ENCODE assay signal across 23 cellular contexts in genomic region chr22:47035443-47035881, GRCh38.
DNase-seq lines count a peak whose midpoint lies in the region; ATAC-seq and TF ChIP-seq lines count a peak whose summit lies in the region.
"Had no signal": no experiment of that assay in that cellular context is flagged by ENCODE, and none has a peak within 500 bp of the region (broad histone marks: within the 10 kb centered on the region; RNA-seq: fewer than 3 reads in every experiment).

No MANE protein-coding gene starts in this region.

- H2BK120ac ChIP-seq in neuronal stem cell (ENCODE audit: low read depth, low read length): no peak overlapping the region

- H3K4me3 ChIP-seq in GM23248: no peak overlapping the region
- no peak overlapping the region for H3K4me3 ChIP-seq in neuronal stem cell (ENCODE audit: low read length in 2 of 2)
- H3K4me3 ChIP-seq in PC-3 (ENCODE audit: low read length): no peak overlapping the region
- no peak overlapping the region for H3K4me3 ChIP-seq in SJCRH30
- H3K4me3 ChIP-seq: coronary artery, esophagus muscularis mucosa, K562, MG63 had no signal

- no peak overlapping the region for H3K23ac ChIP-seq in neuronal stem cell (ENCODE audit: low read depth, low read length, poor library complexity)

- CTCF ChIA-PET in PC-3 (lab: Charles Lee): no interaction called here

- no peak overlapping the region for H3K14ac ChIP-seq in neuronal stem cell (ENCODE audit: low read length)

- DNase-seq in AG08395 (ENCODE audit: low spot score) (peak; percentile 51), GM23248 (peak; percentile 24), chondrocyte (ENCODE audit: low spot score) (peak; percentile 81), neuronal stem cell (ENCODE audit: low spot score) (no peak), NCI-H2081 (lab: John Stamatoyannopoulos, UW) (no peak), PC-3 (no peak), SJCRH30 (no peak)
- no peak for DNase-seq in NK-92 treated with Interleukin-12 subunit alpha and Interleukin-12 subunit beta, amount 100 ng/mL, for 24 hours (lab: John Stamatoyannopoulos, UW)
- DNase-seq: activated CD4-positive, alpha-beta T cell treated with anti-CD3 and anti-CD28 coated beads for 4 hours; activated naive CD4-positive, alpha-beta T cell; activated T-cell treated with anti-CD3 and anti-CD28 coated beads, Interleukin-2, amount 50 U/mL, for 48 hours; effector memory CD8-positive, alpha-beta T cell; MG63; NCI-H1436 treated with DMSO at 0.1 percent for 48 hours; NCI-H526; occipital lobe; retina; stimulated activated CD4-positive, alpha-beta T cell treated with anti-CD3 and anti-CD28 coated beads, Interleukin-12 subunit alpha, Interleukin-12 subunit beta, amount 100 ng/mL, for 4 hours; stimulated activated naive CD8-positive, alpha-beta T cell treated with anti-CD3 and anti-CD28 coated beads, Interleukin-15, Interleukin-2, amounts not matched to agents 100 U/mL and 50 U/mL, for 24 hours had no signal

- peak overlapping the region; percentile 15 for H3K18ac ChIP-seq in neuronal stem cell (ENCODE audit: low read length)

- in situ Hi-C loops in GM23248 (cut with MboI): no loop called here

- H3K27ac ChIP-seq in GM23248 (no peak overlapping the region), neuronal stem cell (replicated peaks; ENCODE audit: low read length) (no peak overlapping the region), PC-3 (ENCODE audit: low read length) (no peak overlapping the region), SJCRH30 (no peak overlapping the region)
- H3K27ac ChIP-seq: C4-2B, coronary artery, esophagus muscularis mucosa had no signal

- no peaks in the 10 kb centered on the region for H3K9me3 Mint-ChIP-seq in chondrocyte (ENCODE audit: low read depth)
- H3K9me3 Mint-ChIP-seq: effector memory CD8-positive, alpha-beta T cell had no signal

- peaks cover 2% of the 10 kb centered on the region for H3K79me1 ChIP-seq in neuronal stem cell (ENCODE audit: low read depth, low read length)

- H3K36me3 ChIP-seq in GM23248 (ENCODE audit: low read depth): no peaks in the 10 kb centered on the region
- H3K36me3 ChIP-seq in neuronal stem cell (replicated peaks in 1 of 2; ENCODE audit: control insufficient read depth in 2 of 2, insufficient read depth in 2 of 2, low read length in 2 of 2): no peaks in the 10 kb centered on the region
- H3K36me3 ChIP-seq in PC-3 (ENCODE audit: low read depth, low read length): no peaks in the 10 kb centered on the region
- no peaks in the 10 kb centered on the region for H3K36me3 ChIP-seq in SJCRH30
- H3K36me3 ChIP-seq: MG63 had no signal

- H3K4me2 ChIP-seq in GM23248 (ENCODE audit: unreplicated experiment) (no peak overlapping the region), neuronal stem cell (ENCODE audit: insufficient read depth, low read length, poor library complexity, severe bottlenecking) (no peak overlapping the region), PC-3 (ENCODE audit: low read length) (no peak overlapping the region)

- no peak overlapping the region for H2BK15ac ChIP-seq in neuronal stem cell (ENCODE audit: low read length)

- H4K8ac ChIP-seq in neuronal stem cell (ENCODE audit: low read depth, low read length): no peak overlapping the region

- peak overlapping the region; percentile 30 for H2BK5ac ChIP-seq in neuronal stem cell (ENCODE audit: low read length)

- H3F3A ChIP-seq in GM23248 (ENCODE audit: insufficient read depth) (0 out of 2 replicates have a peak, but pooled peaks cover 3% of the 10 kb centered on the region), PC-3 (ENCODE audit: low read length, unreplicated experiment) (no peaks in the 10 kb centered on the region)

- no peak overlapping the region for H3K9ac ChIP-seq in GM23248
- no peak overlapping the region for H3K9ac ChIP-seq in neuronal stem cell (ENCODE audit: low read depth, low read length, poor library complexity)
- H3K9ac ChIP-seq in PC-3 (ENCODE audit: low read length): no peak overlapping the region

- intact Hi-C loops in PC-3 (cut with micrococcal nuclease): no loop called here

- TF ChIP-seq CTCF in chondrocyte (IDR thresholded peaks at IDR 0.05) (no peak), PC-3 (conservative IDR thresholded peaks at IDR 0.05; ENCODE audit: low read depth, low read length) (no peak)

- BruUV-seq in PC-3 (replicated peaks; lab: Mats Ljungman, UMichigan): no TSS peak

- H3K9me2 ChIP-seq in GM23248 (ENCODE audit: insufficient read depth) (no peaks in the 10 kb centered on the region), PC-3 (replicated peaks; ENCODE audit: low read length) (no peaks in the 10 kb centered on the region)

- H3K36me3 Mint-ChIP-seq in chondrocyte (ENCODE audit: low read depth): no peaks in the 10 kb centered on the region

- POLR2A ChIA-PET in PC-3 (lab: Charles Lee; ENCODE audit: unreplicated experiment): no interaction called here

- H3K4me1 ChIP-seq in GM23248 (ENCODE audit: insufficient read depth) (0 out of 2 replicates have a peak, but pooled peaks cover 6% of the 10 kb centered on the region), neuronal stem cell (ENCODE audit: control insufficient read depth in 2 of 2, insufficient read depth in 1 of 2, low read depth in 1 of 2, low read length in 2 of 2) (peaks cover 9 to 12% of the 10 kb centered on the region in 2 donors), PC-3 (ENCODE audit: insufficient read depth, low read length) (peaks cover 5% of the 10 kb centered on the region; the same call in 1 of the 2 replicates), SJCRH30 (no peaks in the 10 kb centered on the region)

- H2AFZ ChIP-seq in GM23248 (no peak overlapping the region), neuronal stem cell (ENCODE audit: low read length) (no peak overlapping the region), PC-3 (ENCODE audit: low read length) (no peak overlapping the region)

- H3K9me3 ChIP-seq in GM23248 (ENCODE audit: low read depth) (no peaks in the 10 kb centered on the region), neuronal stem cell (replicated peaks in 1 of 2; ENCODE audit: control insufficient read depth in 2 of 2, insufficient read depth in 1 of 2, low read depth in 1 of 2, low read length in 2 of 2) (no peaks in the 10 kb centered on the region), PC-3 (ENCODE audit: low read length) (no peaks in the 10 kb centered on the region), SJCRH30 (replicated peaks) (no peaks in the 10 kb centered on the region)
- H3K9me3 ChIP-seq: esophagus muscularis mucosa, MG63 had no signal

- H3K4me3 Mint-ChIP-seq in chondrocyte (ENCODE audit: unreplicated experiment): no peak overlapping the region
- H3K4me3 Mint-ChIP-seq: effector memory CD8-positive, alpha-beta T cell had no signal

- no peak overlapping the region for H2BK12ac ChIP-seq in neuronal stem cell (ENCODE audit: low read length)

- H2AK5ac ChIP-seq in neuronal stem cell (ENCODE audit: low read depth, low read length): no peak overlapping the region

- H3K4ac ChIP-seq in neuronal stem cell (ENCODE audit: low read length): no peak overlapping the region

- no peak overlapping the region for H4K91ac ChIP-seq in neuronal stem cell (ENCODE audit: low read depth, low read length, poor library complexity)

- H4K20me1 ChIP-seq in GM23248 (ENCODE audit: insufficient read depth): no peaks in the 10 kb centered on the region
- no peaks in the 10 kb centered on the region for H4K20me1 ChIP-seq in PC-3 (ENCODE audit: low read length)

- 76 to 77% methylated on average over 10 to 11 of the region's 11 CpGs for WGBS in GM23248 (ENCODE audit: low coverage in 1 of 2, low lambda C conversion rate in 2 of 2, missing lambda C conversion rate in 2 of 2), 2 experiments
- WGBS in neuronal stem cell (ENCODE audit: extremely low coverage in 2 of 2, insufficient read length in 2 of 2, insufficient replicate concordance in 1 of 2), 2 donors: no CpG with 5 or more reads among the region's 11 CpGs

- peaks cover 7% of the 10 kb centered on the region for H3K4me1 Mint-ChIP-seq in chondrocyte (ENCODE audit: low read depth)

- no peak for ATAC-seq in PC-3
- ATAC-seq: effector memory CD8-positive, alpha-beta T cell; K562; stimulated activated naive CD8-positive, alpha-beta T cell treated with anti-CD3 and anti-CD28 coated beads, Interleukin-15, Interleukin-2, amounts not matched to agents 100 U/mL and 50 U/mL, for 24 hours had no signal

- no peak overlapping the region for H3K27ac Mint-ChIP-seq in chondrocyte (ENCODE audit: unreplicated experiment)
- H3K27ac Mint-ChIP-seq: effector memory CD8-positive, alpha-beta T cell had no signal

- H3K27me3 ChIP-seq in GM23248 (replicated peaks; ENCODE audit: insufficient read depth) (no peaks in the 10 kb centered on the region), neuronal stem cell (ENCODE audit: control insufficient read depth in 3 of 3, insufficient read depth in 3 of 3, low read depth in 1 of 3, low read length in 3 of 3) (no peaks in the 10 kb centered on the region), PC-3 (ENCODE audit: low read length) (no peaks in the 10 kb centered on the region), SJCRH30 (no peaks in the 10 kb centered on the region)
- H3K27me3 ChIP-seq: esophagus muscularis mucosa, MG63 had no signal

- no peaks in the 10 kb centered on the region for H3K79me2 ChIP-seq in GM23248 (ENCODE audit: insufficient read depth)
- H3K79me2 ChIP-seq in PC-3 (ENCODE audit: low read length): no peaks in the 10 kb centered on the region

- H3K27me3 Mint-ChIP-seq in chondrocyte (ENCODE audit: low read depth): no peaks in the 10 kb centered on the region
- H3K27me3 Mint-ChIP-seq: effector memory CD8-positive, alpha-beta T cell had no signal

Comparison
In these comparisons a context has a peak if more than half of its experiments do, and no peak if none do; other contexts are left out.
1. DNase-seq: peak in AG08395 (single experiment), GM23248 (single experiment) and chondrocyte (single experiment); none in neuronal stem cell (single experiment), NCI-H2081 (0 of 2), NK-92 treated with Interleukin-12 subunit alpha and Interleukin-12 subunit beta, amount 100 ng/mL, for 24 hours (single experiment), PC-3 (single experiment) and SJCRH30 (0 of 2).